In the genomic region with DNA sequence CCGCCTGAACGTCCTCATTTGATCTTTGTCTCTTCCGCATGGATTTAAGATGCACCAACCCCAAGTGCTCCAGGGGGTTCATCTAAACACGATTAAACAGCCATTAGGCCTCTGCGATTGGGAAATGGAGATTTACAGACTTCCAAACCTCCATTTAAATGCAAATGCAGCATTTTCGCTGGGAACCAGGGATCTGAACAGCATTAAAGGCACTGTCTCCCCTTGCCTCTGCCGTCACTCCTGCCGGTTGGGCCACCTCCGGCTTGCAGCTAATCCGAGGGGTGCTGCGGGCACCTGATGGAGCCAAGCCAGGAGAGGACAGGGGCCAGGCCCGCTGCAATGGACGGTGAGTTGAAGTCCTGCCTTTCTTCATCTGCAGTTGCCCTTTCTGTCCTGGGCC, we compare ENCODE assay signal across 1 cellular context.
TF ChIP-seq lines count a peak whose summit lies in the region.

No MANE protein-coding gene starts in this region.

TF ChIP-seq in H1, 55 proteins besides CTCF, POLR2A, EP300 and RAD21 (continued from another document):
- TF ChIP-seq, protein P1, sequence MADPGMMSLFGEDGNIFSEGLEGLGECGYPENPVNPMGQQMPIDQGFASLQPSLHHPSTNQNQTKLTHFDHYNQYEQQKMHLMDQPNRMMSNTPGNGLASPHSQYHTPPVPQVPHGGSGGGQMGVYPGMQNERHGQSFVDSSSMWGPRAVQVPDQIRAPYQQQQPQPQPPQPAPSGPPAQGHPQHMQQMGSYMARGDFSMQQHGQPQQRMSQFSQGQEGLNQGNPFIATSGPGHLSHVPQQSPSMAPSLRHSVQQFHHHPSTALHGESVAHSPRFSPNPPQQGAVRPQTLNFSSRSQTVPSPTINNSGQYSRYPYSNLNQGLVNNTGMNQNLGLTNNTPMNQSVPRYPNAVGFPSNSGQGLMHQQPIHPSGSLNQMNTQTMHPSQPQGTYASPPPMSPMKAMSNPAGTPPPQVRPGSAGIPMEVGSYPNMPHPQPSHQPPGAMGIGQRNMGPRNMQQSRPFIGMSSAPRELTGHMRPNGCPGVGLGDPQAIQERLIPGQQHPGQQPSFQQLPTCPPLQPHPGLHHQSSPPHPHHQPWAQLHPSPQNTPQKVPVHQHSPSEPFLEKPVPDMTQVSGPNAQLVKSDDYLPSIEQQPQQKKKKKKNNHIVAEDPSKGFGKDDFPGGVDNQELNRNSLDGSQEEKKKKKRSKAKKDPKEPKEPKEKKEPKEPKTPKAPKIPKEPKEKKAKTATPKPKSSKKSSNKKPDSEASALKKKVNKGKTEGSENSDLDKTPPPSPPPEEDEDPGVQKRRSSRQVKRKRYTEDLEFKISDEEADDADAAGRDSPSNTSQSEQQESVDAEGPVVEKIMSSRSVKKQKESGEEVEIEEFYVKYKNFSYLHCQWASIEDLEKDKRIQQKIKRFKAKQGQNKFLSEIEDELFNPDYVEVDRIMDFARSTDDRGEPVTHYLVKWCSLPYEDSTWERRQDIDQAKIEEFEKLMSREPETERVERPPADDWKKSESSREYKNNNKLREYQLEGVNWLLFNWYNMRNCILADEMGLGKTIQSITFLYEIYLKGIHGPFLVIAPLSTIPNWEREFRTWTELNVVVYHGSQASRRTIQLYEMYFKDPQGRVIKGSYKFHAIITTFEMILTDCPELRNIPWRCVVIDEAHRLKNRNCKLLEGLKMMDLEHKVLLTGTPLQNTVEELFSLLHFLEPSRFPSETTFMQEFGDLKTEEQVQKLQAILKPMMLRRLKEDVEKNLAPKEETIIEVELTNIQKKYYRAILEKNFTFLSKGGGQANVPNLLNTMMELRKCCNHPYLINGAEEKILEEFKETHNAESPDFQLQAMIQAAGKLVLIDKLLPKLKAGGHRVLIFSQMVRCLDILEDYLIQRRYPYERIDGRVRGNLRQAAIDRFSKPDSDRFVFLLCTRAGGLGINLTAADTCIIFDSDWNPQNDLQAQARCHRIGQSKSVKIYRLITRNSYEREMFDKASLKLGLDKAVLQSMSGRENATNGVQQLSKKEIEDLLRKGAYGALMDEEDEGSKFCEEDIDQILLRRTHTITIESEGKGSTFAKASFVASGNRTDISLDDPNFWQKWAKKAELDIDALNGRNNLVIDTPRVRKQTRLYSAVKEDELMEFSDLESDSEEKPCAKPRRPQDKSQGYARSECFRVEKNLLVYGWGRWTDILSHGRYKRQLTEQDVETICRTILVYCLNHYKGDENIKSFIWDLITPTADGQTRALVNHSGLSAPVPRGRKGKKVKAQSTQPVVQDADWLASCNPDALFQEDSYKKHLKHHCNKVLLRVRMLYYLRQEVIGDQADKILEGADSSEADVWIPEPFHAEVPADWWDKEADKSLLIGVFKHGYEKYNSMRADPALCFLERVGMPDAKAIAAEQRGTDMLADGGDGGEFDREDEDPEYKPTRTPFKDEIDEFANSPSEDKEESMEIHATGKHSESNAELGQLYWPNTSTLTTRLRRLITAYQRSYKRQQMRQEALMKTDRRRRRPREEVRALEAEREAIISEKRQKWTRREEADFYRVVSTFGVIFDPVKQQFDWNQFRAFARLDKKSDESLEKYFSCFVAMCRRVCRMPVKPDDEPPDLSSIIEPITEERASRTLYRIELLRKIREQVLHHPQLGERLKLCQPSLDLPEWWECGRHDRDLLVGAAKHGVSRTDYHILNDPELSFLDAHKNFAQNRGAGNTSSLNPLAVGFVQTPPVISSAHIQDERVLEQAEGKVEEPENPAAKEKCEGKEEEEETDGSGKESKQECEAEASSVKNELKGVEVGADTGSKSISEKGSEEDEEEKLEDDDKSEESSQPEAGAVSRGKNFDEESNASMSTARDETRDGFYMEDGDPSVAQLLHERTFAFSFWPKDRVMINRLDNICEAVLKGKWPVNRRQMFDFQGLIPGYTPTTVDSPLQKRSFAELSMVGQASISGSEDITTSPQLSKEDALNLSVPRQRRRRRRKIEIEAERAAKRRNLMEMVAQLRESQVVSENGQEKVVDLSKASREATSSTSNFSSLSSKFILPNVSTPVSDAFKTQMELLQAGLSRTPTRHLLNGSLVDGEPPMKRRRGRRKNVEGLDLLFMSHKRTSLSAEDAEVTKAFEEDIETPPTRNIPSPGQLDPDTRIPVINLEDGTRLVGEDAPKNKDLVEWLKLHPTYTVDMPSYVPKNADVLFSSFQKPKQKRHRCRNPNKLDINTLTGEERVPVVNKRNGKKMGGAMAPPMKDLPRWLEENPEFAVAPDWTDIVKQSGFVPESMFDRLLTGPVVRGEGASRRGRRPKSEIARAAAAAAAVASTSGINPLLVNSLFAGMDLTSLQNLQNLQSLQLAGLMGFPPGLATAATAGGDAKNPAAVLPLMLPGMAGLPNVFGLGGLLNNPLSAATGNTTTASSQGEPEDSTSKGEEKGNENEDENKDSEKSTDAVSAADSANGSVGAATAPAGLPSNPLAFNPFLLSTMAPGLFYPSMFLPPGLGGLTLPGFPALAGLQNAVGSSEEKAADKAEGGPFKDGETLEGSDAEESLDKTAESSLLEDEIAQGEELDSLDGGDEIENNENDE (IDR thresholded peaks at IDR 0.05; ENCODE audit: insufficient replicate concordance, low read length), result peak; percentile 25
- peak; percentile 33; the same call in 1 of the 2 replicates for TF ChIP-seq YY1 (IDR thresholded peaks at IDR 0.05; ENCODE audit: low read depth, low read length)
- TF ChIP-seq SP1 (IDR thresholded peaks at IDR 0.05; ENCODE audit: low read depth, low read length), result 0 out of 2 replicates have a peak, but pooled peaks have one; percentile 20
TF ChIP-seq in H1: peak in this region for 7.
